8 cellular contexts compared by ENCODE assay signal in genomic region chr3:129278439-129278969, GRCh38. TPM values are rescaled to one million over a fixed set of nuclear protein-coding genes. Genes with fewer than 3 reads are reported as not detected.
DNase-seq lines count a peak whose midpoint lies in the region; ATAC-seq and TF ChIP-seq lines count a peak whose summit lies in the region.

Gene HMCES (plus strand): TSS chr3:129278870. CDS start chr3:129279733, 863 bp downstream.

- peak within 1 kb of the TSS; percentile 88 for H3K4me2 ChIP-seq in SU-DHL-6 (ENCODE audit: low read depth, low read length, poor library complexity, severe bottlenecking)

- peak within 1 kb of the TSS; percentile 96 for H3K4me3 Mint-ChIP-seq in activated naive CD8-positive, alpha-beta T cell treated with anti-CD3 and anti-CD28 coated beads for 36 hours

- no peaks in the 10 kb centered on the region for H3K9me3 ChIP-seq in SU-DHL-6 (ENCODE audit: insufficient read depth, low read length)
- no peaks in the 10 kb centered on the region for H3K9me3 ChIP-seq in suprapubic skin

- peak within 1 kb of the TSS; percentile 84 for H3K27ac ChIP-seq in SU-DHL-6 (ENCODE audit: low read depth, low read length)
- H3K27ac ChIP-seq in suprapubic skin: peak within 1 kb of the TSS; percentile 93

- peak in 1 of 2 donors; percentile 33 for TF ChIP-seq POLR2A in suprapubic skin (IDR thresholded peaks at IDR 0.05)

- peaks cover 16% of the 10 kb centered on the region for H3K4me1 ChIP-seq in suprapubic skin

- WGBS in suprapubic skin: 0% methylated on average over 21 of the region's 44 CpGs

- H3K9me2 ChIP-seq in SU-DHL-6 (replicated peaks; ENCODE audit: insufficient read depth, low read length): no peaks in the 10 kb centered on the region

- peak within 1 kb of the TSS; percentile 84 for H3K9ac ChIP-seq in SU-DHL-6 (ENCODE audit: low read length)

- H3K4me3 ChIP-seq in SU-DHL-6 (ENCODE audit: insufficient read depth, low read length, poor library complexity, severe bottlenecking) (peak within 1 kb of the TSS; percentile 94), suprapubic skin (peak within 1 kb of the TSS; percentile 98)

- no peak for TF ChIP-seq EP300 in suprapubic skin (IDR thresholded peaks at IDR 0.05)

- peaks cover 12% of the 10 kb centered on the region; the same call in 1 of the 2 replicates for H3K79me2 ChIP-seq in SU-DHL-6 (ENCODE audit: insufficient read depth, low read length)

- H3K9me3 Mint-ChIP-seq in activated naive CD8-positive, alpha-beta T cell treated with anti-CD3 and anti-CD28 coated beads for 36 hours: no peaks in the 10 kb centered on the region

- H3K4me1 Mint-ChIP-seq in activated naive CD8-positive, alpha-beta T cell treated with anti-CD3 and anti-CD28 coated beads for 36 hours: peaks cover 59% of the 10 kb centered on the region

- H4K20me1 ChIP-seq in SU-DHL-6 (ENCODE audit: low read depth, low read length): no peaks in the 10 kb centered on the region

- ATAC-seq in HG02610 (IDR thresholded peaks at IDR 0.05; ENCODE audit: unreplicated experiment) (peak; percentile 50), omental fat pad (ENCODE audit: low FRiP score) (peak; percentile 96)

- no peaks in the 10 kb centered on the region for H3K27me3 ChIP-seq in SU-DHL-6 (ENCODE audit: low read length)
- no peaks in the 10 kb centered on the region for H3K27me3 ChIP-seq in suprapubic skin

- peaks cover 46% of the 10 kb centered on the region for H3K36me3 Mint-ChIP-seq in activated naive CD8-positive, alpha-beta T cell treated with anti-CD3 and anti-CD28 coated beads for 36 hours

- H2AFZ ChIP-seq in SU-DHL-6 (ENCODE audit: low read depth, low read length, severe bottlenecking): peak within 1 kb of the TSS; percentile 6

- peaks cover 21% of the 10 kb centered on the region for H3K36me3 ChIP-seq in SU-DHL-6 (ENCODE audit: low read length)
- H3K36me3 ChIP-seq in suprapubic skin: peaks cover 37% of the 10 kb centered on the region

- DNase-seq in ELF-1 (ENCODE audit: low read depth, low spot score) (peak; percentile 89), NCI-H1417 (lab: John Stamatoyannopoulos, UW) (peak; percentile 92 to 99 (median 98)), glomerular visceral epithelial cell (ENCODE audit: extremely low spot score) (peak; percentile 90), omental fat pad (ENCODE audit: low spot score) (peak; percentile 64), suprapubic skin (ENCODE audit: low spot score in 2 of 2) (peak; percentile 95 to 97)
- peak; percentile 94 for DNase-seq in activated naive CD8-positive, alpha-beta T cell treated with anti-CD3 and anti-CD28 coated beads for 36 hours

- peaks cover 50% of the 10 kb centered on the region for H3F3A ChIP-seq in SU-DHL-6 (ENCODE audit: insufficient read depth)

- H3K27ac Mint-ChIP-seq in activated naive CD8-positive, alpha-beta T cell treated with anti-CD3 and anti-CD28 coated beads for 36 hours: peak within 1 kb of the TSS; percentile 97

- TF ChIP-seq CTCF in SU-DHL-6 (IDR thresholded peaks at IDR 0.05; ENCODE audit: insufficient read depth, low read length, poor library complexity, severe bottlenecking): no peak
- TF ChIP-seq CTCF in omental fat pad (IDR thresholded peaks at IDR 0.05): no peak
- TF ChIP-seq CTCF in suprapubic skin (IDR thresholded peaks at IDR 0.05): no peak

- no peaks in the 10 kb centered on the region for H3K27me3 Mint-ChIP-seq in activated naive CD8-positive, alpha-beta T cell treated with anti-CD3 and anti-CD28 coated beads for 36 hours

RNA-seq across cellular contexts. Expression of gene HMCES, which starts in this region (rescaled TPM):
- total RNA-seq in activated naive CD8-positive, alpha-beta T cell treated with anti-CD3 and anti-CD28 coated beads for 36 hours: 10 to 100 TPM; 83.6 to 83.7 TPM
- total RNA-seq in omental fat pad (10 to 100 TPM; 25.9 to 30.3 (median 27.1) TPM), suprapubic skin (10 to 100 TPM; 25.1 to 34.5 (median 32.7) TPM)

Comparison
In these comparisons a context has a peak if more than half of its experiments do, and no peak if none do; other contexts are left out.
1. Peak in every context shown above with its lines: DNase-seq, ATAC-seq, H3K4me3 ChIP-seq and H3K27ac ChIP-seq.